ENCODE assay signal across 12 cellular contexts in genomic region chr16:89765292-89765810, GRCh38. TPM values are rescaled to one million over a fixed set of nuclear protein-coding genes. Genes with fewer than 3 reads are reported as not detected.
DNase-seq lines count a peak whose midpoint lies in the region; ATAC-seq, FAIRE-seq and TF ChIP-seq lines count a peak whose summit lies in the region.
"Had no signal": no experiment of that assay in that cellular context is flagged by ENCODE, and none has a peak within 500 bp of the region (broad histone marks: within the 10 kb centered on the region; RNA-seq: fewer than 3 reads in every experiment).

No MANE protein-coding gene starts in this region.

- no peaks in the 10 kb centered on the region for H3K27me3 ChIP-seq in small intestine (ENCODE audit: control insufficient read depth in 2 of 2, insufficient read depth in 2 of 2, low read length in 2 of 2)
- H3K27me3 ChIP-seq in gastrocnemius medialis: no peaks in the 10 kb centered on the region
- H3K27me3 ChIP-seq: MG63 had no signal

- POLR2A ChIA-PET in activated naive CD8-positive, alpha-beta T cell treated with anti-CD3 and anti-CD28 coated beads, Interleukin-2, amount 10 ng/mL, durations not matched to agents 7 days and 5 days (lab: Charles Lee): interaction anchor here (0.7 to 1.4 kb wide), 2 partner anchors 12 to 41 kb away, joined by 3 read pairs; no protein-coding TSS in a partner anchor

- ATAC-seq in HG03097 (IDR thresholded peaks at IDR 0.05; ENCODE audit: low FRiP score, unreplicated experiment) (peak; percentile 9), gastrocnemius medialis (no peak), esophagus mucosa (no peak)
- ATAC-seq in activated naive CD8-positive, alpha-beta T cell treated with anti-CD3 and anti-CD28 coated beads, Interleukin-2, amount 10 ng/mL, durations not matched to agents 7 days and 5 days (ENCODE audit: low read depth): peak; percentile 32

- H3K27ac Mint-ChIP-seq in T-helper 1 cell treated with Interleukin-12 subunit alpha and Interleukin-12 subunit beta and Interleukin-4 antibody, amounts not matched to agents 30 μg/mL and 1 μg/mL, for 36 hours: peak overlapping the region; percentile 72
- peak overlapping the region; percentile 89 for H3K27ac Mint-ChIP-seq in activated naive CD8-positive, alpha-beta T cell treated with anti-CD3 and anti-CD28 coated beads, Interleukin-2, amount 10 ng/mL, durations not matched to agents 7 days and 5 days

- H3K9me3 ChIP-seq in small intestine (ENCODE audit: control insufficient read depth, low read depth) (no peaks in the 10 kb centered on the region), gastrocnemius medialis (no peaks in the 10 kb centered on the region)
- H3K9me3 ChIP-seq: MG63 had no signal

- peaks cover 0 to 5% of the 10 kb centered on the region in 2 donors for H3K4me1 ChIP-seq in small intestine (ENCODE audit: control insufficient read depth in 2 of 2, insufficient read depth in 1 of 2, low read depth in 1 of 2, low read length in 1 of 2)
- no peaks in the 10 kb centered on the region for H3K4me1 ChIP-seq in gastrocnemius medialis

- peak overlapping the region; percentile 76 for H3K4me3 Mint-ChIP-seq in T-helper 1 cell treated with Interleukin-12 subunit alpha and Interleukin-12 subunit beta and Interleukin-4 antibody, amounts not matched to agents 30 μg/mL and 1 μg/mL, for 36 hours
- peak overlapping the region; percentile 81 for H3K4me3 Mint-ChIP-seq in activated naive CD8-positive, alpha-beta T cell treated with anti-CD3 and anti-CD28 coated beads, Interleukin-2, amount 10 ng/mL, durations not matched to agents 7 days and 5 days

- FAIRE-seq in small intestine (lab: Jason Lieb, UNC): no peak

- H3K27me3 Mint-ChIP-seq in T-helper 1 cell treated with Interleukin-12 subunit alpha and Interleukin-12 subunit beta and Interleukin-4 antibody, amounts not matched to agents 30 μg/mL and 1 μg/mL, for 36 hours (ENCODE audit: low read depth): no peaks in the 10 kb centered on the region
- no peaks in the 10 kb centered on the region for H3K27me3 Mint-ChIP-seq in activated naive CD8-positive, alpha-beta T cell treated with anti-CD3 and anti-CD28 coated beads, Interleukin-2, amount 10 ng/mL, durations not matched to agents 7 days and 5 days

- H3K4me3 ChIP-seq in small intestine (ENCODE audit: low read depth in 1 of 2, low read length in 2 of 2) (peak overlapping the region in 1 of 2 donors; percentile 52), gastrocnemius medialis (no peak overlapping the region)
- H3K4me3 ChIP-seq: MG63 had no signal

- peak overlapping the region; percentile 86 to 93 for H3K27ac ChIP-seq in small intestine (ENCODE audit: low read depth in 1 of 2, low read length in 1 of 2)
- no peak overlapping the region for H3K27ac ChIP-seq in gastrocnemius medialis

- DNase-seq in T-helper 1 cell: no peak
- no peak for DNase-seq in activated naive CD8-positive, alpha-beta T cell treated with anti-CD3 and anti-CD28 coated beads, Interleukin-2, amount 10 ng/mL, durations not matched to agents 7 days and 5 days
- DNase-seq in small intestine: peak; percentile 30
- no peak for DNase-seq in gastrocnemius medialis
- no peak for DNase-seq in activated CD4-positive, CD25-positive, alpha-beta regulatory T cell treated with anti-CD3 and anti-CD28 coated beads, Interleukin-2, amount 50 U/mL, for 72 hours
- DNase-seq: 8988T; activated effector memory CD4-positive, alpha-beta T cell treated with Interleukin-2 at 50 U/mL for 16 hours; MG63; NCI-H748 treated with DMSO at 0.1 percent for 48 hours had no signal

- no peaks in the 10 kb centered on the region for H3K9me3 Mint-ChIP-seq in T-helper 1 cell treated with Interleukin-12 subunit alpha and Interleukin-12 subunit beta and Interleukin-4 antibody, amounts not matched to agents 30 μg/mL and 1 μg/mL, for 36 hours
- H3K9me3 Mint-ChIP-seq in activated naive CD8-positive, alpha-beta T cell treated with anti-CD3 and anti-CD28 coated beads, Interleukin-2, amount 10 ng/mL, durations not matched to agents 7 days and 5 days: no peaks in the 10 kb centered on the region

- H3K36me3 ChIP-seq in small intestine (ENCODE audit: control insufficient read depth in 2 of 2, insufficient read depth in 2 of 2, low read length in 2 of 2) (peaks cover 0 to 3% of the 10 kb centered on the region in 2 donors), gastrocnemius medialis (no peaks in the 10 kb centered on the region)

- WGBS in small intestine, 3 donors: 22 to 51% (median 44%) methylated on average over 9 to 10 of the region's 10 CpGs

- no peak for TF ChIP-seq POLR2A in gastrocnemius medialis (IDR thresholded peaks at IDR 0.05)

- intact Hi-C loops in gastrocnemius medialis (cut with DNase I; ENCODE audit: low total_unique reads): no loop called here

- in situ Hi-C loops in gastrocnemius medialis (cut with MboI; ENCODE audit: low sequenced_read_pairs in 4 of 4): no loop called here

- H3K4me1 Mint-ChIP-seq in T-helper 1 cell treated with Interleukin-12 subunit alpha and Interleukin-12 subunit beta and Interleukin-4 antibody, amounts not matched to agents 30 μg/mL and 1 μg/mL, for 36 hours (ENCODE audit: low read depth): peaks cover 30% of the 10 kb centered on the region
- H3K4me1 Mint-ChIP-seq in activated naive CD8-positive, alpha-beta T cell treated with anti-CD3 and anti-CD28 coated beads, Interleukin-2, amount 10 ng/mL, durations not matched to agents 7 days and 5 days: peaks cover 22% of the 10 kb centered on the region

- H3K36me3 Mint-ChIP-seq in T-helper 1 cell treated with Interleukin-12 subunit alpha and Interleukin-12 subunit beta and Interleukin-4 antibody, amounts not matched to agents 30 μg/mL and 1 μg/mL, for 36 hours (ENCODE audit: low read depth): peaks cover 33% of the 10 kb centered on the region
- H3K36me3 Mint-ChIP-seq in activated naive CD8-positive, alpha-beta T cell treated with anti-CD3 and anti-CD28 coated beads, Interleukin-2, amount 10 ng/mL, durations not matched to agents 7 days and 5 days: peaks cover 52% of the 10 kb centered on the region

- no peak for TF ChIP-seq CTCF in gastrocnemius medialis (IDR thresholded peaks at IDR 0.05 in 4 of 5, conservative IDR thresholded peaks at IDR 0.05 in 1 of 5)

RNA-seq across cellular contexts. Expression of gene ZNF276, which starts 44.0 kb away (rescaled TPM):
- 100 to 1,000 TPM in 1 of 2 experiments, 10 to 100 TPM in 1; 98.0 to 107 TPM for total RNA-seq in activated naive CD8-positive, alpha-beta T cell treated with anti-CD3 and anti-CD28 coated beads, Interleukin-2, amount 10 ng/mL, durations not matched to agents 7 days and 5 days
- 10 to 100 TPM; 19.3 to 37.1 (median 26.2) TPM for polyA plus RNA-seq in small intestine
- 10 to 100 TPM; 11.1 to 13.6 (median 11.5) TPM for total RNA-seq in gastrocnemius medialis
- 22.0 TPM for total RNA-seq in esophagus mucosa

RNA-seq across cellular contexts. Expression of gene VPS9D1, which starts 44.7 kb away (rescaled TPM):
- total RNA-seq in activated naive CD8-positive, alpha-beta T cell treated with anti-CD3 and anti-CD28 coated beads, Interleukin-2, amount 10 ng/mL, durations not matched to agents 7 days and 5 days: 10 to 100 TPM; 10.3 to 12.8 TPM
- 10 to 100 TPM; 14.4 to 48.5 (median 43.2) TPM for polyA plus RNA-seq in small intestine
- total RNA-seq in gastrocnemius medialis (1 to 10 TPM; 2.3 to 9.4 (median 3.4) TPM), esophagus mucosa (21.0 TPM)

RNA-seq across cellular contexts. Expression of gene FANCA, which starts 51.1 kb away (rescaled TPM):
- total RNA-seq in activated naive CD8-positive, alpha-beta T cell treated with anti-CD3 and anti-CD28 coated beads, Interleukin-2, amount 10 ng/mL, durations not matched to agents 7 days and 5 days: 10 to 100 TPM; 86.9 to 97.2 TPM
- polyA plus RNA-seq in small intestine: 10 to 100 TPM in 1 of 3 donors, 1 to 10 TPM in 2; 3.0 to 21.1 (median 9.8) TPM
- total RNA-seq in gastrocnemius medialis (1 to 10 TPM in 3 of 4 donors, under 1 TPM in 1; 0.53 to 3.5 (median 1.3) TPM), esophagus mucosa (14.9 TPM)

Comparison
In these comparisons a context has a peak if more than half of its experiments do, and no peak if none do; other contexts are left out.
1. ATAC-seq: peak in HG03097 (single experiment) and activated naive CD8-positive, alpha-beta T cell treated with anti-CD3 and anti-CD28 coated beads, Interleukin-2, amount 10 ng/mL, durations not matched to agents 7 days and 5 days (single experiment); none in gastrocnemius medialis (0 of 2) and esophagus mucosa (single experiment).
2. H3K27ac ChIP-seq: peak in small intestine (2 of 2); none in gastrocnemius medialis (0 of 4).